In genomic region chr18:25463726-25464125, GRCh38 we compare ENCODE assay signal across 18 cellular contexts.
DNase-seq lines count a peak whose midpoint lies in the region; ATAC-seq and TF ChIP-seq lines count a peak whose summit lies in the region.
"Had no signal": no experiment of that assay in that cellular context is flagged by ENCODE, and none has a peak within 500 bp of the region (broad histone marks: within the 10 kb centered on the region; RNA-seq: fewer than 3 reads in every experiment).

No MANE protein-coding gene starts in this region.

- TF ChIP-seq CTCF in H9 (conservative IDR thresholded peaks at IDR 0.05) (no peak), fibroblast of lung (conservative IDR thresholded peaks at IDR 0.05 in 1 of 2, IDR thresholded peaks at IDR 0.05 in 1 of 2; ENCODE audit: low read depth in 1 of 2, low read length in 2 of 2) (no peak)

- H3K36me3 ChIP-seq in SJSA1: no peaks in the 10 kb centered on the region
- H3K36me3 ChIP-seq in fibroblast of lung (ENCODE audit: control insufficient read depth, insufficient read depth, low read length): no peaks in the 10 kb centered on the region
- no peaks in the 10 kb centered on the region for H3K36me3 ChIP-seq in neuronal stem cell (replicated peaks in 1 of 2; ENCODE audit: control insufficient read depth in 2 of 2, insufficient read depth in 2 of 2, low read length in 2 of 2)
- H3K36me3 ChIP-seq: HAP-1 had no signal

- H4K20me1 ChIP-seq in H9 (ENCODE audit: control insufficient read depth, insufficient read depth, insufficient read length): no peaks in the 10 kb centered on the region
- no peaks in the 10 kb centered on the region for H4K20me1 ChIP-seq in fibroblast of lung (ENCODE audit: control insufficient read depth, extremely low read depth, insufficient read depth, low read length)

- no peaks in the 10 kb centered on the region; a peak in 1 of 7 replicates for H3K36me3 Mint-ChIP-seq in H9 (ENCODE audit: insufficient read depth in 1 of 3, low read depth in 3 of 3)

- H2BK12ac ChIP-seq in H9 (ENCODE audit: insufficient read length, low read depth, low read length): no peak overlapping the region
- H2BK12ac ChIP-seq in neuronal stem cell (ENCODE audit: low read length): no peak overlapping the region

- ATAC-seq in GM18867 (IDR thresholded peaks at IDR 0.05; ENCODE audit: unreplicated experiment): no peak

- H3K23me2 ChIP-seq in H9 (ENCODE audit: insufficient read length, low read depth, low read length, poor library complexity, severe bottlenecking): no peaks in the 10 kb centered on the region

- WGBS in H9 (ENCODE audit: extremely low coverage, insufficient read length, low lambda C conversion rate): 100% methylated on average over 2 of the region's 4 CpGs
- 100% methylated on average over 2 of the region's 4 CpGs; no CpG with 5 or more reads in 1 of the 2 donors for WGBS in neuronal stem cell (ENCODE audit: extremely low coverage in 2 of 2, insufficient read length in 2 of 2, insufficient replicate concordance in 1 of 2), 2 donors

- H3K79me2 ChIP-seq in H9 (ENCODE audit: insufficient read depth, low read length) (no peaks in the 10 kb centered on the region), fibroblast of lung (ENCODE audit: control insufficient read depth, insufficient read depth, low read length) (no peaks in the 10 kb centered on the region)

- H3K9ac ChIP-seq in H9 (ENCODE audit: extremely low read depth, insufficient read length, low read length): no peak overlapping the region
- H3K9ac ChIP-seq in fibroblast of lung (ENCODE audit: insufficient read depth, low read length): no peak overlapping the region
- no peak overlapping the region for H3K9ac ChIP-seq in neuronal stem cell (ENCODE audit: low read depth, low read length, poor library complexity)
- H3K9ac ChIP-seq: KMS-11 had no signal

- no peak overlapping the region for H3K27ac ChIP-seq in H9 (ENCODE audit: insufficient read length, low read depth, low read length)
- H3K27ac ChIP-seq in SJSA1: peak overlapping the region; percentile 76
- peak overlapping the region; percentile 30 for H3K27ac ChIP-seq in fibroblast of lung (ENCODE audit: insufficient read depth, low read length)
- peak overlapping the region; percentile 93 for H3K27ac ChIP-seq in neuronal stem cell (replicated peaks; ENCODE audit: low read length)
- H3K27ac ChIP-seq: C4-2B, HL-60, KMS-11 had no signal

- H3K23ac ChIP-seq in H9 (ENCODE audit: insufficient read length, low read depth, low read length) (no peak overlapping the region), neuronal stem cell (ENCODE audit: low read depth, low read length, poor library complexity) (no peak overlapping the region)

- H3K4me3 ChIP-seq in SJSA1 (no peak overlapping the region), fibroblast of lung (replicated peaks in 1 of 4; ENCODE audit: control extremely low read depth in 1 of 4, insufficient read depth in 1 of 4, low read depth in 3 of 4, low read length in 4 of 4) (no peak overlapping the region), neuronal stem cell (ENCODE audit: low read length in 2 of 2) (no peak overlapping the region)
- H3K4me3 ChIP-seq: HAP-1 had no signal

- no peak overlapping the region for H2BK15ac ChIP-seq in H9 (ENCODE audit: low read depth, low read length)
- H2BK15ac ChIP-seq in neuronal stem cell (ENCODE audit: low read length): no peak overlapping the region

- H2BK5ac ChIP-seq in H9 (ENCODE audit: insufficient read length, low read length) (no peak overlapping the region), neuronal stem cell (ENCODE audit: low read length) (no peak overlapping the region)

- H2BK120ac ChIP-seq in H9 (ENCODE audit: low read depth, low read length, poor library complexity, severe bottlenecking) (no peak overlapping the region), neuronal stem cell (ENCODE audit: low read depth, low read length) (no peak overlapping the region)

- no peak overlapping the region for H3T11ph ChIP-seq in H9 (ENCODE audit: low read length)

- H3K14ac ChIP-seq in H9 (ENCODE audit: insufficient read depth, low read length) (no peak overlapping the region), neuronal stem cell (ENCODE audit: low read length) (no peak overlapping the region)

- H2BK20ac ChIP-seq in H9 (ENCODE audit: low read depth, low read length, poor library complexity, severe bottlenecking): peak overlapping the region; percentile 26

- DNase-seq in H9 (no peak), SJSA1 (ENCODE audit: low read depth in 1 of 2, low spot score in 2 of 2) (no peak), fibroblast of lung (ENCODE audit: low read depth in 2 of 2) (no peak), neuronal stem cell (ENCODE audit: low spot score) (no peak), SW 1271 (lab: John Stamatoyannopoulos, UW) (no peak), COLO829 (ENCODE audit: low spot score) (no peak), NCI-H69 (lab: John Stamatoyannopoulos, UW) (no peak)
- DNase-seq: ACHN; AML-193; CD4-positive, alpha-beta T cell; DMS153; DMS79; GDM1 had no signal

- no peaks in the 10 kb centered on the region for H3K27me3 ChIP-seq in H9 (ENCODE audit: insufficient read depth, low read length)
- no peaks in the 10 kb centered on the region for H3K27me3 ChIP-seq in SJSA1 (replicated peaks)
- H3K27me3 ChIP-seq in fibroblast of lung (ENCODE audit: control insufficient read depth, insufficient read depth, low read length): no peaks in the 10 kb centered on the region
- H3K27me3 ChIP-seq in neuronal stem cell (ENCODE audit: control insufficient read depth in 3 of 3, insufficient read depth in 3 of 3, low read depth in 1 of 3, low read length in 3 of 3): no peaks in the 10 kb centered on the region

- no peak overlapping the region for H3K4ac ChIP-seq in H9 (ENCODE audit: low read depth, low read length)
- no peak overlapping the region for H3K4ac ChIP-seq in neuronal stem cell (ENCODE audit: low read length)

- H3K79me1 ChIP-seq in H9 (ENCODE audit: insufficient read depth, low read depth, low read length, poor library complexity, severe bottlenecking) (no peaks in the 10 kb centered on the region), neuronal stem cell (ENCODE audit: low read depth, low read length) (no peaks in the 10 kb centered on the region)

- H4K91ac ChIP-seq in H9 (ENCODE audit: insufficient read length, low read depth, low read length): no peak overlapping the region
- no peak overlapping the region for H4K91ac ChIP-seq in neuronal stem cell (ENCODE audit: low read depth, low read length, poor library complexity)

- H4K5ac ChIP-seq in H9 (ENCODE audit: insufficient read length, low read depth, low read length): no peak overlapping the region

- no peaks in the 10 kb centered on the region for H3K9me3 Mint-ChIP-seq in H9
- H3K9me3 Mint-ChIP-seq: CD4-positive, alpha-beta T cell had no signal

- H2AFZ ChIP-seq in H9 (ENCODE audit: low read length) (no peak overlapping the region), fibroblast of lung (ENCODE audit: low read length) (no peak overlapping the region), neuronal stem cell (ENCODE audit: low read length) (no peak overlapping the region)

- no peak overlapping the region for H3K4me2 ChIP-seq in H9 (ENCODE audit: insufficient read depth, insufficient read length, low read length)
- H3K4me2 ChIP-seq in fibroblast of lung (ENCODE audit: extremely low read depth, insufficient read depth, low read length): peak overlapping the region; percentile 11
- no peak overlapping the region for H3K4me2 ChIP-seq in neuronal stem cell (ENCODE audit: insufficient read depth, low read length, poor library complexity, severe bottlenecking)
- H3K4me2 ChIP-seq: KMS-11 had no signal

- H2AK5ac ChIP-seq in H9 (ENCODE audit: insufficient read length, low read length): no peak overlapping the region
- H2AK5ac ChIP-seq in neuronal stem cell (ENCODE audit: low read depth, low read length): no peak overlapping the region

- H4K8ac ChIP-seq in H9 (replicated peaks; ENCODE audit: insufficient read length, low read depth, low read length) (no peak overlapping the region), neuronal stem cell (ENCODE audit: low read depth, low read length) (no peak overlapping the region)

- H3K4me1 ChIP-seq in H9 (ENCODE audit: insufficient read depth, low read length) (peaks cover 2% of the 10 kb centered on the region; the same call in 1 of the 2 replicates), SJSA1 (replicated peaks) (peaks cover 43% of the 10 kb centered on the region), fibroblast of lung (ENCODE audit: control insufficient read depth, extremely low read depth, insufficient read depth, low read length) (peaks cover 28% of the 10 kb centered on the region), neuronal stem cell (ENCODE audit: control insufficient read depth in 2 of 2, insufficient read depth in 1 of 2, low read depth in 1 of 2, low read length in 2 of 2) (peaks cover 21 to 35% of the 10 kb centered on the region in 2 donors)
- H3K4me1 ChIP-seq: HAP-1 had no signal

- H3K9me3 ChIP-seq in H9 (ENCODE audit: control insufficient read depth, low read depth, low read length) (no peaks in the 10 kb centered on the region), SJSA1 (replicated peaks) (no peaks in the 10 kb centered on the region), fibroblast of lung (ENCODE audit: control insufficient read depth, insufficient read depth, low read depth, low read length) (no peaks in the 10 kb centered on the region), neuronal stem cell (replicated peaks in 1 of 2; ENCODE audit: control insufficient read depth in 2 of 2, insufficient read depth in 1 of 2, low read depth in 1 of 2, low read length in 2 of 2) (no peaks in the 10 kb centered on the region)
- H3K9me3 ChIP-seq: HAP-1 had no signal

- no peak overlapping the region for H3K56ac ChIP-seq in H9 (ENCODE audit: insufficient read length, low read depth, low read length)

- H3K18ac ChIP-seq in H9 (ENCODE audit: insufficient read length, low read depth, low read length) (no peak overlapping the region), neuronal stem cell (ENCODE audit: low read length) (no peak overlapping the region)

- H3K4me1 Mint-ChIP-seq in H9: peaks cover 22 to 24% of the 10 kb centered on the region in 2 experiments

- H3K27me3 Mint-ChIP-seq in H9 (ENCODE audit: low read depth): no peaks in the 10 kb centered on the region
- H3K27me3 Mint-ChIP-seq: CD4-positive, alpha-beta T cell had no signal

- no peak overlapping the region for H3K4me3 Mint-ChIP-seq in H9
- H3K4me3 Mint-ChIP-seq: CD4-positive, alpha-beta T cell had no signal

- H3K27ac Mint-ChIP-seq in H9: no peak overlapping the region
- H3K27ac Mint-ChIP-seq: CD4-positive, alpha-beta T cell had no signal
